ENCODE assay signal across 19 cellular contexts in genomic region chr15:74156018-74156417, GRCh38. TPM values are rescaled to one million over a fixed set of nuclear protein-coding genes. Genes with fewer than 3 reads are reported as not detected.
A peak's percentile ranks its signal among the peaks of the same experiment; 100 is the strongest.
DNase-seq lines count a peak whose midpoint lies in the region; ATAC-seq and TF ChIP-seq lines count a peak whose summit lies in the region.
"Had no signal": no experiment of that assay in that cellular context is flagged by ENCODE, and none has a peak within 500 bp of the region (broad histone marks: within the 10 kb centered on the region; RNA-seq: fewer than 3 reads in every experiment).

No MANE protein-coding gene starts in this region.

- peaks cover 41% of the 10 kb centered on the region for H3K4me1 ChIP-seq in Loucy (ENCODE audit: insufficient read depth, low read length, poor library complexity, severe bottlenecking)
- H3K4me1 ChIP-seq in ascending aorta: peaks cover 3 to 25% of the 10 kb centered on the region in 2 donors
- peaks cover 0 to 5% (median 3%) of the 10 kb centered on the region in 4 donors for H3K4me1 ChIP-seq in upper lobe of left lung

- TF ChIP-seq POLR2A in upper lobe of left lung (IDR thresholded peaks at IDR 0.05): no peak

- H3K27ac Mint-ChIP-seq in glutamatergic neuron (ENCODE audit: unreplicated experiment) (peak overlapping the region; percentile 6), osteocyte (ENCODE audit: unreplicated experiment) (peak overlapping the region; percentile 86)
- no peak overlapping the region for H3K27ac Mint-ChIP-seq in activated CD4-positive, alpha-beta memory T cell treated with anti-CD3 and anti-CD28 coated beads, Interleukin-2, amount 10 ng/mL, durations not matched to agents 7 days and 5 days
- H3K27ac Mint-ChIP-seq: CD8-positive, alpha-beta memory T cell had no signal

- H3K36me3 ChIP-seq in Loucy (ENCODE audit: insufficient read depth, low read length) (no peaks in the 10 kb centered on the region), ascending aorta (no peaks in the 10 kb centered on the region), upper lobe of left lung (no peaks in the 10 kb centered on the region)
- H3K36me3 ChIP-seq: BLaER1 had no signal

- no peaks in the 10 kb centered on the region for H3K36me3 Mint-ChIP-seq in glutamatergic neuron (ENCODE audit: unreplicated experiment)
- no peaks in the 10 kb centered on the region for H3K36me3 Mint-ChIP-seq in osteocyte (ENCODE audit: unreplicated experiment)
- no peaks in the 10 kb centered on the region for H3K36me3 Mint-ChIP-seq in activated CD4-positive, alpha-beta memory T cell treated with anti-CD3 and anti-CD28 coated beads, Interleukin-2, amount 10 ng/mL, durations not matched to agents 7 days and 5 days (ENCODE audit: low read depth)
- H3K36me3 Mint-ChIP-seq: CD8-positive, alpha-beta memory T cell had no signal

- H3K4me3 ChIP-seq in Loucy (ENCODE audit: low read length, poor library complexity, severe bottlenecking) (no peak overlapping the region), ascending aorta (no peak overlapping the region), upper lobe of left lung (no peak overlapping the region)
- H3K4me3 ChIP-seq: BLaER1, PC-9 had no signal

- no peak overlapping the region for H3K4me2 ChIP-seq in Loucy (ENCODE audit: low read depth, low read length, poor library complexity, severe bottlenecking)
- H3K4me2 ChIP-seq: KMS-11, PC-9 had no signal

- H3K9me3 Mint-ChIP-seq in glutamatergic neuron (ENCODE audit: unreplicated experiment): no peaks in the 10 kb centered on the region
- no peaks in the 10 kb centered on the region for H3K9me3 Mint-ChIP-seq in osteocyte (ENCODE audit: unreplicated experiment)
- no peaks in the 10 kb centered on the region for H3K9me3 Mint-ChIP-seq in activated CD4-positive, alpha-beta memory T cell treated with anti-CD3 and anti-CD28 coated beads, Interleukin-2, amount 10 ng/mL, durations not matched to agents 7 days and 5 days
- H3K9me3 Mint-ChIP-seq: CD8-positive, alpha-beta memory T cell had no signal

- no peak for ATAC-seq in HG02852 (IDR thresholded peaks at IDR 0.05; ENCODE audit: unreplicated experiment)
- no peak for ATAC-seq in upper lobe of left lung (ENCODE audit: low FRiP score in 2 of 2)
- no peak for ATAC-seq in GM18498 (IDR thresholded peaks at IDR 0.05; ENCODE audit: unreplicated experiment)

- POLR2A ChIA-PET in activated CD4-positive, alpha-beta memory T cell treated with anti-CD3 and anti-CD28 coated beads, Interleukin-2, amount 10 ng/mL, durations not matched to agents 7 days and 5 days (lab: Charles Lee): no interaction called here

- H3K27me3 ChIP-seq in Loucy (ENCODE audit: insufficient read depth, low read length, poor library complexity, severe bottlenecking) (no peaks in the 10 kb centered on the region), ascending aorta (no peaks in the 10 kb centered on the region), upper lobe of left lung (no peaks in the 10 kb centered on the region)
- H3K27me3 ChIP-seq: BLaER1 had no signal

- intact Hi-C loops in ascending aorta (cut with DNase I): loop anchor here (2.0 to 5.0 kb wide), 2 partner anchors 17 to 46 kb away; partner anchors contain the start of genes ISLR and STRA6

- DNase-seq in ascending aorta (ENCODE audit: low spot score in 2 of 2) (no peak), glutamatergic neuron (no peak), osteocyte (ENCODE audit: extremely low spot score, unreplicated experiment) (no peak), upper lobe of left lung (no peak)
- DNase-seq in activated CD4-positive, alpha-beta memory T cell treated with anti-CD3 and anti-CD28 coated beads, Interleukin-2, amount 10 ng/mL, durations not matched to agents 7 days and 5 days: no peak
- DNase-seq: CD8-positive, alpha-beta memory T cell; H7; MM.1S; NCI-H1105 treated with DMSO at 0.1 percent for 48 hours; NCI-H187; NCI-H446; NCI-H774; PC-9 had no signal

- H3K9me2 ChIP-seq in Loucy (replicated peaks; ENCODE audit: low read depth, low read length): no peaks in the 10 kb centered on the region

- TF ChIP-seq CTCF in Loucy (conservative IDR thresholded peaks at IDR 0.05; ENCODE audit: low read length): no peak
- no peak for TF ChIP-seq CTCF in ascending aorta (IDR thresholded peaks at IDR 0.05)
- no peak for TF ChIP-seq CTCF in glutamatergic neuron (IDR thresholded peaks at IDR 0.05; ENCODE audit: partially characterized antibody, unreplicated experiment)
- TF ChIP-seq CTCF in osteocyte (IDR thresholded peaks at IDR 0.05): no peak
- TF ChIP-seq CTCF in upper lobe of left lung (IDR thresholded peaks at IDR 0.05): no peak

- no peak for TF ChIP-seq EP300 in upper lobe of left lung (IDR thresholded peaks at IDR 0.05)

- H3K27ac ChIP-seq in ascending aorta: peak overlapping the region; percentile 59 to 61
- H3K27ac ChIP-seq in upper lobe of left lung: no peak overlapping the region
- H3K27ac ChIP-seq: BLaER1, KMS-11, PC-9 had no signal

- H3K4me1 Mint-ChIP-seq in glutamatergic neuron (ENCODE audit: low read depth, unreplicated experiment) (peaks cover 35% of the 10 kb centered on the region), osteocyte (ENCODE audit: unreplicated experiment) (peaks cover 42% of the 10 kb centered on the region)
- peaks cover 42% of the 10 kb centered on the region for H3K4me1 Mint-ChIP-seq in activated CD4-positive, alpha-beta memory T cell treated with anti-CD3 and anti-CD28 coated beads, Interleukin-2, amount 10 ng/mL, durations not matched to agents 7 days and 5 days

- no peak overlapping the region for H2AFZ ChIP-seq in Loucy (ENCODE audit: low read length)
- H2AFZ ChIP-seq: PC-9 had no signal

- H3K9ac ChIP-seq in Loucy (ENCODE audit: low read depth, low read length, poor library complexity, severe bottlenecking): peak overlapping the region; percentile 20
- H3K9ac ChIP-seq: BLaER1, KMS-11 had no signal

- H3K4me3 Mint-ChIP-seq in glutamatergic neuron (ENCODE audit: unreplicated experiment) (no peak overlapping the region), osteocyte (ENCODE audit: unreplicated experiment) (no peak overlapping the region)
- no peak overlapping the region for H3K4me3 Mint-ChIP-seq in activated CD4-positive, alpha-beta memory T cell treated with anti-CD3 and anti-CD28 coated beads, Interleukin-2, amount 10 ng/mL, durations not matched to agents 7 days and 5 days
- H3K4me3 Mint-ChIP-seq: CD8-positive, alpha-beta memory T cell had no signal

- no peaks in the 10 kb centered on the region for H3K27me3 Mint-ChIP-seq in glutamatergic neuron (ENCODE audit: unreplicated experiment)
- no peaks in the 10 kb centered on the region for H3K27me3 Mint-ChIP-seq in osteocyte (ENCODE audit: unreplicated experiment)
- peaks cover 22% of the 10 kb centered on the region for H3K27me3 Mint-ChIP-seq in activated CD4-positive, alpha-beta memory T cell treated with anti-CD3 and anti-CD28 coated beads, Interleukin-2, amount 10 ng/mL, durations not matched to agents 7 days and 5 days

- 70 to 75% methylated on average over 8 of the region's 8 CpGs for WGBS in upper lobe of left lung, 2 donors

- H4K20me1 ChIP-seq in Loucy (ENCODE audit: insufficient read depth, low read length, poor library complexity, severe bottlenecking): no peaks in the 10 kb centered on the region
- H4K20me1 ChIP-seq: BLaER1 had no signal

- H3K9me3 ChIP-seq in Loucy (ENCODE audit: insufficient read depth, low read depth, low read length) (no peaks in the 10 kb centered on the region), ascending aorta (no peaks in the 10 kb centered on the region), upper lobe of left lung (no peaks in the 10 kb centered on the region)
- H3K9me3 ChIP-seq: BLaER1 had no signal

- CTCF ChIA-PET in activated CD4-positive, alpha-beta memory T cell treated with anti-CD3 and anti-CD28 coated beads, Interleukin-2, amount 10 ng/mL, durations not matched to agents 7 days and 5 days (lab: Charles Lee): interaction anchor here (1.1 kb wide), 1 partner anchor 9 kb away, joined by 4 read pairs; no protein-coding TSS in a partner anchor

- no peaks in the 10 kb centered on the region for H3F3A ChIP-seq in Loucy (ENCODE audit: low read depth)

- H3K79me2 ChIP-seq in Loucy (ENCODE audit: insufficient read depth, low read length): no peaks in the 10 kb centered on the region

RNA-seq across cellular contexts. Expression of gene ISLR, which starts 17.5 kb away (rescaled TPM):
- total RNA-seq in ascending aorta (211 TPM), glutamatergic neuron (ENCODE audit: unreplicated experiment) (1.2 TPM), osteocyte (108 and 110 TPM in 2 replicates), upper lobe of left lung (10 to 100 TPM; 11.5 to 48.4 (median 21.3) TPM)
- total RNA-seq in activated CD4-positive, alpha-beta memory T cell treated with anti-CD3 and anti-CD28 coated beads, Interleukin-2, amount 10 ng/mL, durations not matched to agents 7 days and 5 days: not detected
- total RNA-seq: CD8-positive, alpha-beta memory T cell; PC-9 had no signal

RNA-seq across cellular contexts. Expression of gene ISLR2, which starts 25.6 kb away (rescaled TPM):
- 0.64 TPM for total RNA-seq in ascending aorta
- total RNA-seq in glutamatergic neuron (ENCODE audit: unreplicated experiment): 21.1 TPM
- total RNA-seq in osteocyte: 6.1 TPM in 2 replicates
- total RNA-seq in upper lobe of left lung: 1 to 10 TPM in 2 of 6 donors, under 1 TPM in 1, not detected in 3; under 0.01 to 2.5 (median 1.3) TPM
- total RNA-seq in activated CD4-positive, alpha-beta memory T cell treated with anti-CD3 and anti-CD28 coated beads, Interleukin-2, amount 10 ng/mL, durations not matched to agents 7 days and 5 days: under 1 TPM in 1 of 2 experiments, not detected in 1; 0.08 TPM
- total RNA-seq: CD8-positive, alpha-beta memory T cell; Daoy had no signal

RNA-seq across cellular contexts. Expression of gene STRA6, which starts 46.6 kb away (rescaled TPM):
- total RNA-seq in ascending aorta (not detected), glutamatergic neuron (ENCODE audit: unreplicated experiment) (8.4 TPM), osteocyte (23.2 and 25.8 TPM in 2 replicates), upper lobe of left lung (1 to 10 TPM in 1 of 6 donors, under 1 TPM in 2, not detected in 3; 0.22 to 3.5 (median 0.88) TPM)
- not detected for total RNA-seq in activated CD4-positive, alpha-beta memory T cell treated with anti-CD3 and anti-CD28 coated beads, Interleukin-2, amount 10 ng/mL, durations not matched to agents 7 days and 5 days
- total RNA-seq: CD8-positive, alpha-beta memory T cell had no signal

Comparison
In these comparisons a context has a peak if more than half of its experiments do, and no peak if none do; other contexts are left out.
1. H3K27ac ChIP-seq: peak in ascending aorta (2 of 2); none in upper lobe of left lung (0 of 4).